24 cellular contexts compared by ENCODE assay signal in the genomic region with DNA sequence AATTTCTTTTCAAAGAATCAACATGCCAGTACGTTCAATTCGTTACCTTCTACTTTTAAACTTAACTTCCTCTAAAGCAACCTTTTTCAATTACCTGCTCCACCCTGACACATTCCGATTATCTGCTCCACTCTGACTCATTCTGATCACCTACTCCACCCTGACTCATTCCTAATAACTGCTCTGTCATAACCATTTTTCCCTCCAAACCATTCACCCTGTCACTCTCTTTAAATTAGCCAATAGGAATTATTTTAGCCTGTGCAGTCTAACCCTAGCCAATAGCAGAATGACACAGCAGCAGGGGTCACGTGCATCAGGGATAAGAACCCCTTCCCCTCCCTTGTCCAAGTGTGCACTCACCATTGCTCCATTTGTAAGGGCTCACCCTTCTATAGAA.
A peak's percentile ranks its signal among the peaks of the same experiment; 100 is the strongest.
DNase-seq lines count a peak whose midpoint lies in the region; ATAC-seq and TF ChIP-seq lines count a peak whose summit lies in the region.
"Had no signal": no experiment of that assay in that cellular context is flagged by ENCODE, and none has a peak within 500 bp of the region (broad histone marks: within the 10 kb centered on the region; RNA-seq: fewer than 3 reads in every experiment).

No MANE protein-coding gene starts in this region.

- H3K9me3 ChIP-seq in mammary epithelial cell (replicated peaks; ENCODE audit: insufficient read depth, low read length) (peaks cover 24% of the 10 kb centered on the region), PC-3 (ENCODE audit: low read length) (no peaks in the 10 kb centered on the region)

- H3K27me3 ChIP-seq in mammary epithelial cell (ENCODE audit: insufficient read depth, low read length) (no peaks in the 10 kb centered on the region), PC-3 (ENCODE audit: low read length) (no peaks in the 10 kb centered on the region)

- ATAC-seq in PC-3 = no peak; the same call in 1 of the 2 replicates
- no peak for ATAC-seq in stimulated activated naive B cell treated with anti-CD40 and anti-IgM and Interleukin-4, amounts not matched to agents 10 μg/mL and 1 μg/mL and 100 μg/mL, for 72 hours (replicated peaks)

- no peaks in the 10 kb centered on the region for H3F3A ChIP-seq in PC-3 (ENCODE audit: low read length, unreplicated experiment)

- H4K20me1 ChIP-seq in mammary epithelial cell (ENCODE audit: insufficient read depth, low read length) (no peaks in the 10 kb centered on the region), PC-3 (ENCODE audit: low read length) (no peaks in the 10 kb centered on the region)

- POLR2A ChIA-PET in MCF 10A (lab: Yijun Ruan, JAX) = no interaction called here
- POLR2A ChIA-PET in PC-3 (lab: Charles Lee; ENCODE audit: unreplicated experiment) = no interaction called here

- no TSS peak for BruUV-seq in MCF 10A (replicated peaks; lab: Mats Ljungman, UMichigan)
- BruUV-seq in mammary epithelial cell (replicated peaks; lab: Mats Ljungman, UMichigan) = no TSS peak
- no TSS peak for BruUV-seq in PC-3 (replicated peaks; lab: Mats Ljungman, UMichigan)

- no peak overlapping the region for H3K4me3 Mint-ChIP-seq in MCF 10A (ENCODE audit: unreplicated experiment)
- no peak overlapping the region for H3K4me3 Mint-ChIP-seq in stimulated activated naive B cell treated with anti-CD40 and anti-IgM and Interleukin-4, amounts not matched to agents 10 μg/mL and 1 μg/mL and 100 μg/mL, for 72 hours
- H3K4me3 Mint-ChIP-seq: CD4-positive, CD25-positive, alpha-beta regulatory T cell; H9 had no signal

- no peak overlapping the region for H3K4me3 ChIP-seq in mammary epithelial cell (replicated peaks in 1 of 3; ENCODE audit: insufficient read depth in 1 of 3, low read depth in 2 of 3, low read length in 3 of 3)
- no peak overlapping the region for H3K4me3 ChIP-seq in PC-3 (ENCODE audit: low read length)
- no peak overlapping the region for H3K4me3 ChIP-seq in epithelial cell of esophagus (ENCODE audit: low read length)

- H3K36me3 Mint-ChIP-seq in MCF 10A (ENCODE audit: insufficient read depth, unreplicated experiment) = no peaks in the 10 kb centered on the region
- H3K36me3 Mint-ChIP-seq in stimulated activated naive B cell treated with anti-CD40 and anti-IgM and Interleukin-4, amounts not matched to agents 10 μg/mL and 1 μg/mL and 100 μg/mL, for 72 hours = no peaks in the 10 kb centered on the region
- H3K36me3 Mint-ChIP-seq: CD4-positive, CD25-positive, alpha-beta regulatory T cell had no signal

- no peak for TF ChIP-seq CTCF in MCF 10A (IDR thresholded peaks at IDR 0.05; ENCODE audit: unreplicated experiment)
- TF ChIP-seq CTCF in mammary epithelial cell (conservative IDR thresholded peaks at IDR 0.05 in 1 of 2, IDR thresholded peaks at IDR 0.05 in 1 of 2; ENCODE audit: extremely low read depth in 1 of 2, insufficient read depth in 1 of 2, low read depth in 1 of 2, low read length in 2 of 2) = no peak
- TF ChIP-seq CTCF in PC-3 (conservative IDR thresholded peaks at IDR 0.05; ENCODE audit: low read depth, low read length) = no peak
- no peak for TF ChIP-seq CTCF in epithelial cell of esophagus (IDR thresholded peaks at IDR 0.05; ENCODE audit: insufficient read depth, low read depth, low read length, missing control alignments)

- H3K4me1 ChIP-seq in mammary epithelial cell (ENCODE audit: insufficient read depth, low read length) = no peaks in the 10 kb centered on the region
- H3K4me1 ChIP-seq in PC-3 (ENCODE audit: insufficient read depth, low read length) = no peaks in the 10 kb centered on the region; the same call in 1 of the 2 replicates

- no peak overlapping the region for H3K27ac Mint-ChIP-seq in MCF 10A (ENCODE audit: low read depth, unreplicated experiment)
- no peak overlapping the region for H3K27ac Mint-ChIP-seq in stimulated activated naive B cell treated with anti-CD40 and anti-IgM and Interleukin-4, amounts not matched to agents 10 μg/mL and 1 μg/mL and 100 μg/mL, for 72 hours
- H3K27ac Mint-ChIP-seq: CD4-positive, CD25-positive, alpha-beta regulatory T cell; H9 had no signal

- H3K9me2 ChIP-seq in PC-3 (replicated peaks; ENCODE audit: low read length) = no peaks in the 10 kb centered on the region

- H3K4me1 Mint-ChIP-seq in MCF 10A (ENCODE audit: insufficient read depth, unreplicated experiment) = peaks cover 7% of the 10 kb centered on the region
- H3K4me1 Mint-ChIP-seq in stimulated activated naive B cell treated with anti-CD40 and anti-IgM and Interleukin-4, amounts not matched to agents 10 μg/mL and 1 μg/mL and 100 μg/mL, for 72 hours = no peaks in the 10 kb centered on the region
- H3K4me1 Mint-ChIP-seq: CD4-positive, CD25-positive, alpha-beta regulatory T cell had no signal

- H3K36me3 ChIP-seq in mammary epithelial cell (ENCODE audit: insufficient read depth, low read length) (no peaks in the 10 kb centered on the region), PC-3 (ENCODE audit: low read depth, low read length) (no peaks in the 10 kb centered on the region)

- CTCF ChIA-PET in MCF 10A (lab: Yijun Ruan, JAX) (interaction anchor here (1.6 kb wide), 1 partner anchor 10 kb away, joined by 4 read pairs; no protein-coding TSS in a partner anchor), mammary epithelial cell (lab: Charles Lee; ENCODE audit: low non-redundant PET) (no interaction called here), PC-3 (lab: Charles Lee) (no interaction called here)

- H3K27me3 Mint-ChIP-seq in MCF 10A (ENCODE audit: insufficient read depth, unreplicated experiment) = no peaks in the 10 kb centered on the region
- no peaks in the 10 kb centered on the region for H3K27me3 Mint-ChIP-seq in stimulated activated naive B cell treated with anti-CD40 and anti-IgM and Interleukin-4, amounts not matched to agents 10 μg/mL and 1 μg/mL and 100 μg/mL, for 72 hours
- H3K27me3 Mint-ChIP-seq: CD4-positive, CD25-positive, alpha-beta regulatory T cell had no signal

- in situ Hi-C loops in mammary epithelial cell (cut with MboI; ENCODE audit: low sequenced_read_pairs in 2 of 2) = no loop called here

- intact Hi-C loops in MCF 10A (cut with micrococcal nuclease) (no loop called here), mammary epithelial cell (cut with micrococcal nuclease) (no loop called here), PC-3 (cut with micrococcal nuclease) (no loop called here)

- no peak overlapping the region for H3K27ac ChIP-seq in mammary epithelial cell (ENCODE audit: insufficient read depth, low read depth, low read length)
- H3K27ac ChIP-seq in PC-3 (ENCODE audit: low read length) = no peak overlapping the region
- H3K27ac ChIP-seq: 22Rv1 had no signal

- dilution Hi-C loops in mammary epithelial cell (cut with HindIII; ENCODE audit: low sequenced_read_pairs) = no loop called here

- H3K9ac ChIP-seq in mammary epithelial cell (ENCODE audit: insufficient read depth, low read length) (no peak overlapping the region), PC-3 (ENCODE audit: low read length) (no peak overlapping the region)

- H3K79me2 ChIP-seq in mammary epithelial cell (ENCODE audit: insufficient read depth, low read length) = no peaks in the 10 kb centered on the region
- peaks cover 8% of the 10 kb centered on the region; the same call in 1 of the 2 replicates for H3K79me2 ChIP-seq in PC-3 (ENCODE audit: low read length)

- H3K4me2 ChIP-seq in mammary epithelial cell (ENCODE audit: insufficient read depth, low read depth, low read length) (no peak overlapping the region), PC-3 (ENCODE audit: low read length) (no peak overlapping the region)

- 27% methylated on average over 4 of the region's 4 CpGs for WGBS in mammary epithelial cell (ENCODE audit: low coverage, missing lambda C conversion rate)

- no peak overlapping the region for H2AFZ ChIP-seq in mammary epithelial cell (ENCODE audit: low read depth, low read length)
- no peak overlapping the region for H2AFZ ChIP-seq in PC-3 (ENCODE audit: low read length)

- peaks cover 15% of the 10 kb centered on the region for H3K9me3 Mint-ChIP-seq in MCF 10A (ENCODE audit: unreplicated experiment)
- peaks cover 10 to 12% of the 10 kb centered on the region in 2 donors for H3K9me3 Mint-ChIP-seq in stimulated activated naive B cell treated with anti-CD40 and anti-IgM and Interleukin-4, amounts not matched to agents 10 μg/mL and 1 μg/mL and 100 μg/mL, for 72 hours

- DNase-seq in MCF 10A (ENCODE audit: unreplicated experiment) (peak; percentile 8), mammary epithelial cell (no peak), PC-3 (peak; percentile 52), epithelial cell of esophagus (ENCODE audit: low read depth) (peak; percentile 20), putamen (ENCODE audit: low spot score) (peak; percentile 6), GM19238 (ENCODE audit: insufficient read length, low spot score) (no peak), HK-2 (ENCODE audit: unreplicated experiment) (no peak)
- no peak for DNase-seq in stimulated activated naive B cell treated with anti-CD40 and anti-IgM and Interleukin-4, amounts not matched to agents 10 μg/mL and 1 μg/mL and 100 μg/mL, for 72 hours
- DNase-seq: CD4-positive, CD25-positive, alpha-beta regulatory T cell; DMS79 treated with DMSO at 0.1 percent for 48 hours; GF-D8; H9; Karpas-422; MV-4-11; NCI-H1105; NCI-H1436 treated with DMSO at 0.1 percent for 48 hours; NCI-H187 treated with DMSO at 0.1 percent for 48 hours; NCI-H2107; NCI-H446; NCI-H524 treated with DMSO at 0.1 percent for 48 hours; NCI-H774; NK-92 treated with Interleukin-12 subunit alpha and Interleukin-12 subunit beta, amount 100 ng/mL, for 24 hours; SHP77 treated with DMSO at 0.1 percent for 48 hours had no signal

Comparison
In these comparisons a context has a peak if more than half of its experiments do, and no peak if none do; other contexts are left out.
1. DNase-seq: peak in MCF 10A (single experiment), PC-3 (single experiment), epithelial cell of esophagus (single experiment) and putamen (single experiment); none in mammary epithelial cell (single experiment), GM19238 (single experiment), stimulated activated naive B cell treated with anti-CD40 and anti-IgM and Interleukin-4, amounts not matched to agents 10 μg/mL and 1 μg/mL and 100 μg/mL, for 72 hours (single experiment) and HK-2 (single experiment).